ENCODE assay signal across 10 cellular contexts in the genomic region with DNA sequence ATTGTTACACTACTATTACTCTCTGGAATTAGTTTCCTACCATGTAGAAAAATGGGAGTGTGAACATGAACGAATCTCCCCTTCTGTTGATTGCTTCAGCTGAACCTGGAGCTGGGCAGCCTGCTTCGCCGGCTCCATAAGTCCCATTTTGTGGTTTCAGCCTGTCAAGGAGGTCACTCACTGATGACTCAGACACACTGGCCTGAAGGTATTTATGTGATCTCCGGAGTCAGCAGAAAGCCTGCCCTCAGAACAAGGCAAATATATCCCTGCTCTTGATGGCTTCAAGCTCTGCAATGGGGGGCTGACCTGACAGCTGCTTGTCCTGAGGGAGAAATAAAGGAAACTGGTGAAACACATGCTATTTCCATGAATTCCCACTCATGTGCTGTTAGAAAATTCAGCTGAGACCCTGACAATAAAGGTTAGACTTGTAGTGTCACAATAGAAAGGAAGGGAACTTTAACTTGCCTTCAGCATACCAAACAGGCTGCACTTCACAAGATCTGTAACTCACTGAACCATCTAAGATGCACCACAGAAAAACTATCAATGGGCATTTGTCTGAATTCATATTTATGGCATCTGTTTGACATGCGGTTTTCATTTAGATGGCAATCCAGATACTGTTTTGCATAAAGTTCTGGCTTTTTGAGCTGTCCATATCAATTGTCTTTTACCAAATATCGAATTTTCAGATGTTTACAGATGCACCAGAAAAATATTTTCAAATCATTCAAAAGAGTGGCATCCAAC.
DNase-seq lines count a peak whose midpoint lies in the region; TF ChIP-seq lines count a peak whose summit lies in the region.
"Had no signal": no experiment of that assay in that cellular context is flagged by ENCODE, and none has a peak within 500 bp of the region (broad histone marks: within the 10 kb centered on the region; RNA-seq: fewer than 3 reads in every experiment).

No MANE protein-coding gene starts in this region.

- CTCF ChIA-PET in HEK293T (lab: Yijun Ruan, JAX) (no interaction called here), SK-N-SH (lab: Yijun Ruan, JAX) (interaction anchor here (0.9 to 1.4 kb wide), 2 partner anchors 15 to 649 kb away, joined by 3 read pairs; no protein-coding TSS in a partner anchor)

- TF ChIP-seq RAD21 in SK-N-SH (IDR thresholded peaks at IDR 0.05; ENCODE audit: low read length): peak; percentile 15

- TF ChIP-seq EP300 in SK-N-SH (IDR thresholded peaks at IDR 0.05; ENCODE audit: borderline replicate concordance in 1 of 2, low read depth in 1 of 2, low read length in 1 of 2): peak; percentile 82 to 93

- H3K9me3 Mint-ChIP-seq in immature natural killer cell: peaks cover 0 to 28% (median 6%) of the 10 kb centered on the region in 6 donors

- peaks cover 0 to 2% (median 2%) of the 10 kb centered on the region in 3 donors for H3K27me3 Mint-ChIP-seq in immature natural killer cell (ENCODE audit: low read depth in 3 of 3)
- H3K27me3 Mint-ChIP-seq: IgD-negative memory B cell, memory B cell had no signal

- DNase-seq in HEK293T (ENCODE audit: extremely low spot score) (peak; percentile 23), SK-N-SH (peak; percentile 65), fibroblast of pulmonary artery (ENCODE audit: low read depth) (peak; percentile 74), stromal cell of bone marrow (ENCODE audit: low read depth) (peak; percentile 74), immature natural killer cell (no peak), GM13977 (ENCODE audit: low spot score) (no peak), cardiac septum (ENCODE audit: low spot score) (no peak)
- DNase-seq: stimulated activated CD4-positive, alpha-beta T cell treated with anti-CD3 and anti-CD28 coated beads, Interleukin-2, amount 100 ng/mL, for 48 hours had no signal

- no peaks in the 10 kb centered on the region for H3K36me3 Mint-ChIP-seq in immature natural killer cell
- H3K36me3 Mint-ChIP-seq: IgD-negative memory B cell, memory B cell had no signal

- in situ Hi-C loops in GM13977 (cut with MboI; ENCODE audit: low pct_unique_long_range_greater_than_20kb, low sequenced_read_pairs, unreplicated experiment): no loop called here

- peaks cover 28 to 37% of the 10 kb centered on the region in 2 experiments for H3K4me1 ChIP-seq in SK-N-SH (ENCODE audit: control insufficient read depth in 1 of 2, insufficient read depth in 2 of 2, low read depth in 1 of 2, low read length in 1 of 2)

- peak overlapping the region; percentile 59 for H3K4me2 ChIP-seq in SK-N-SH

- H3K4me1 Mint-ChIP-seq in immature natural killer cell: no peaks in the 10 kb centered on the region
- H3K4me1 Mint-ChIP-seq: IgD-negative memory B cell, memory B cell had no signal

- H3K9ac ChIP-seq in SK-N-SH: peak overlapping the region; percentile 42; the same call in 1 of the 2 replicates

- H3K27me3 ChIP-seq in SK-N-SH (ENCODE audit: insufficient read depth): no peaks in the 10 kb centered on the region

- TF ChIP-seq CTCF in SK-N-SH (IDR thresholded peaks at IDR 0.05): no peak
- no peak for TF ChIP-seq CTCF in fibroblast of pulmonary artery (IDR thresholded peaks at IDR 0.05; ENCODE audit: low read length, missing control alignments)
- TF ChIP-seq CTCF in GM13977 (IDR thresholded peaks at IDR 0.05; ENCODE audit: extremely low read depth, insufficient read depth, missing control alignments): no peak

- POLR2A ChIA-PET in HEK293T (lab: Yijun Ruan, JAX): no interaction called here
- POLR2A ChIA-PET in SK-N-SH (lab: Yijun Ruan, JAX): interaction anchor here (0.6 kb wide), 1 partner anchor 63 kb away, joined by 3 read pairs; no protein-coding TSS in a partner anchor

- H3K27ac Mint-ChIP-seq in immature natural killer cell: no peak overlapping the region
- H3K27ac Mint-ChIP-seq: IgD-negative memory B cell, memory B cell had no signal

- H3K27ac ChIP-seq in SK-N-SH (ENCODE audit: low read depth in 2 of 2, low read length in 1 of 2): peak overlapping the region; percentile 87 to 96

- H3K36me3 ChIP-seq in SK-N-SH (replicated peaks in 1 of 2; ENCODE audit: control insufficient read depth in 1 of 2, insufficient read depth in 2 of 2, low read length in 1 of 2): no peaks in the 10 kb centered on the region

- 2% methylated on average over 6 of the region's 6 CpGs for WGBS in SK-N-SH (ENCODE audit: low lambda C conversion rate)

- H3K9me3 ChIP-seq in SK-N-SH: no peaks in the 10 kb centered on the region

- H3K4me3 ChIP-seq in SK-N-SH (ENCODE audit: low read depth in 2 of 2, low read length in 1 of 2): peak overlapping the region in 1 of 2 experiments; percentile 23; a peak in 1 of 4 replicates
- no peak overlapping the region for H3K4me3 ChIP-seq in fibroblast of pulmonary artery (replicated peaks; ENCODE audit: low read depth, low read length)

- H4K20me1 ChIP-seq in SK-N-SH (ENCODE audit: insufficient read depth): no peaks in the 10 kb centered on the region

- H3K4me3 Mint-ChIP-seq in immature natural killer cell: no peak overlapping the region
- H3K4me3 Mint-ChIP-seq: IgD-negative memory B cell, memory B cell had no signal

- H3F3A ChIP-seq in SK-N-SH (replicated peaks; ENCODE audit: insufficient read depth): peaks cover 33% of the 10 kb centered on the region

- H3K79me2 ChIP-seq in SK-N-SH (ENCODE audit: insufficient read depth): no peaks in the 10 kb centered on the region

- H3K9me2 ChIP-seq in SK-N-SH: no peaks in the 10 kb centered on the region

- H2AFZ ChIP-seq in SK-N-SH (ENCODE audit: low read depth): no peak overlapping the region

- intact Hi-C loops in cardiac septum (cut with DNase I): no loop called here

TF ChIP-seq in HEK293T, 16 proteins besides CTCF, POLR2A, EP300 and RAD21:
- TF ChIP-seq TARDBP (IDR thresholded peaks at IDR 0.05) (no peak), NFRKB (IDR thresholded peaks at IDR 0.05) (no peak), ZNF384 (IDR thresholded peaks at IDR 0.05) (no peak), HDGF (IDR thresholded peaks at IDR 0.05; ENCODE audit: borderline replicate concordance) (no peak), ARNT (IDR thresholded peaks at IDR 0.05) (no peak), FOXK2 (IDR thresholded peaks at IDR 0.05) (no peak), FOXA1 (IDR thresholded peaks at IDR 0.05) (no peak), L3MBTL2 (conservative IDR thresholded peaks at IDR 0.05) (no peak), ELF4 (IDR thresholded peaks at IDR 0.05) (no peak), CTBP1 (IDR thresholded peaks at IDR 0.05; ENCODE audit: borderline replicate concordance) (no peak), LEF1 (IDR thresholded peaks at IDR 0.05; ENCODE audit: borderline replicate concordance) (no peak), BHLHE40 (IDR thresholded peaks at IDR 0.05; ENCODE audit: borderline replicate concordance) (no peak), FOXM1 (IDR thresholded peaks at IDR 0.05; ENCODE audit: borderline replicate concordance) (no peak), SP1 (IDR thresholded peaks at IDR 0.05) (no peak), SUZ12 (IDR thresholded peaks at IDR 0.05) (no peak)
- TF ChIP-seq, protein P1, sequence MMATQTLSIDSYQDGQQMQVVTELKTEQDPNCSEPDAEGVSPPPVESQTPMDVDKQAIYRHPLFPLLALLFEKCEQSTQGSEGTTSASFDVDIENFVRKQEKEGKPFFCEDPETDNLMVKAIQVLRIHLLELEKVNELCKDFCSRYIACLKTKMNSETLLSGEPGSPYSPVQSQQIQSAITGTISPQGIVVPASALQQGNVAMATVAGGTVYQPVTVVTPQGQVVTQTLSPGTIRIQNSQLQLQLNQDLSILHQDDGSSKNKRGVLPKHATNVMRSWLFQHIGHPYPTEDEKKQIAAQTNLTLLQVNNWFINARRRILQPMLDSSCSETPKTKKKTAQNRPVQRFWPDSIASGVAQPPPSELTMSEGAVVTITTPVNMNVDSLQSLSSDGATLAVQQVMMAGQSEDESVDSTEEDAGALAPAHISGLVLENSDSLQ (IDR thresholded peaks at IDR 0.05): no peak

TF ChIP-seq in SK-N-SH, 30 proteins besides CTCF, POLR2A, EP300 and RAD21 (continues in another document):
- TF ChIP-seq NFIC (IDR thresholded peaks at IDR 0.05; ENCODE audit: borderline replicate concordance) (peak; percentile 83), FOXJ3 (CRISPR knock-in tag; IDR thresholded peaks at IDR 0.05) (0 out of 2 replicates have a peak, but pooled peaks have one; percentile 66), FOXM1 (IDR thresholded peaks at IDR 0.05; ENCODE audit: low read depth) (peak; percentile 39), GABPA (IDR thresholded peaks at IDR 0.05; ENCODE audit: low read depth) (no peak), NRF1 (IDR thresholded peaks at IDR 0.05; ENCODE audit: low read depth, low read length) (no peak), SMC3 (IDR thresholded peaks at IDR 0.05; ENCODE audit: low read depth, low read length) (no peak), TCF12 (IDR thresholded peaks at IDR 0.05) (peak; percentile 96), RFX5 (IDR thresholded peaks at IDR 0.05; ENCODE audit: low read length) (no peak), MXI1 (IDR thresholded peaks at IDR 0.05; ENCODE audit: low read depth, low read length) (peak; percentile 46; the same call in 1 of the 2 replicates), TEAD4 (IDR thresholded peaks at IDR 0.05; ENCODE audit: borderline replicate concordance, insufficient read depth) (peak; percentile 79; the same call in 1 of the 2 replicates)
- TF ChIP-seq, protein P2, sequence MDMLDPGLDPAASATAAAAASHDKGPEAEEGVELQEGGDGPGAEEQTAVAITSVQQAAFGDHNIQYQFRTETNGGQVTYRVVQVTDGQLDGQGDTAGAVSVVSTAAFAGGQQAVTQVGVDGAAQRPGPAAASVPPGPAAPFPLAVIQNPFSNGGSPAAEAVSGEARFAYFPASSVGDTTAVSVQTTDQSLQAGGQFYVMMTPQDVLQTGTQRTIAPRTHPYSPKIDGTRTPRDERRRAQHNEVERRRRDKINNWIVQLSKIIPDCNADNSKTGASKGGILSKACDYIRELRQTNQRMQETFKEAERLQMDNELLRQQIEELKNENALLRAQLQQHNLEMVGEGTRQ (IDR thresholded peaks at IDR 0.05; ENCODE audit: borderline replicate concordance, low read depth, low read length): no peak
- TF ChIP-seq, protein P3, sequence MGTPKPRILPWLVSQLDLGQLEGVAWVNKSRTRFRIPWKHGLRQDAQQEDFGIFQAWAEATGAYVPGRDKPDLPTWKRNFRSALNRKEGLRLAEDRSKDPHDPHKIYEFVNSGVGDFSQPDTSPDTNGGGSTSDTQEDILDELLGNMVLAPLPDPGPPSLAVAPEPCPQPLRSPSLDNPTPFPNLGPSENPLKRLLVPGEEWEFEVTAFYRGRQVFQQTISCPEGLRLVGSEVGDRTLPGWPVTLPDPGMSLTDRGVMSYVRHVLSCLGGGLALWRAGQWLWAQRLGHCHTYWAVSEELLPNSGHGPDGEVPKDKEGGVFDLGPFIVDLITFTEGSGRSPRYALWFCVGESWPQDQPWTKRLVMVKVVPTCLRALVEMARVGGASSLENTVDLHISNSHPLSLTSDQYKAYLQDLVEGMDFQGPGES (IDR thresholded peaks at IDR 0.05; ENCODE audit: low read depth, low read length): no peak
- TF ChIP-seq, protein P4, sequence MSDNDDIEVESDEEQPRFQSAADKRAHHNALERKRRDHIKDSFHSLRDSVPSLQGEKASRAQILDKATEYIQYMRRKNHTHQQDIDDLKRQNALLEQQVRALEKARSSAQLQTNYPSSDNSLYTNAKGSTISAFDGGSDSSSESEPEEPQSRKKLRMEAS (IDR thresholded peaks at IDR 0.05; ENCODE audit: low read depth): peak; percentile 43; the same call in 1 of the 2 replicates

Comparison
In these comparisons a context has a peak if more than half of its experiments do, and no peak if none do; other contexts are left out.
1. DNase-seq: peak in HEK293T (single experiment), SK-N-SH (single experiment), fibroblast of pulmonary artery (single experiment) and stromal cell of bone marrow (single experiment); none in immature natural killer cell (0 of 3), GM13977 (single experiment) and cardiac septum (single experiment).